In the genomic region with DNA sequence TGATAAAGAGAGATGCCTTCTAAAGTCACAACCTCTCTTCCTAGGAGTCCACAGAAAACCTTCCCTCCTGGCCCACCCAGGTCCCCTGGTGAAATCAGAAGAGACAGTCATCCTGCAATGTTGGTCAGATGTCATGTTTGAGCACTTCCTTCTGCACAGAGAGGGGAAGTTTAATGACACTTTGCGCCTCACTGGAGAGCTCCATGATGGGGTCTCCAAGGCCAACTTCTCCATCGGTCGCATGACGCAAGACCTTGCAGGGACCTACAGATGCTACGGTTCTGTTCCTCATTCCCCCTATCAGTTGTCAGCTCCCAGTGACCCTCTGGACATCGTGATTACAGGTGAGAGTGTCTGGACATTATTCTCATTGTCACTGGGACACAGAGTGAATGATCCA, we compare ENCODE assay signal across 12 cellular contexts. TPM values are rescaled to one million over a fixed set of nuclear protein-coding genes. Genes with fewer than 3 reads are reported as not detected.
"Had no signal": no experiment of that assay in that cellular context is flagged by ENCODE, and none has a peak within 500 bp of the region (broad histone marks: within the 10 kb centered on the region; RNA-seq: fewer than 3 reads in every experiment).

No MANE protein-coding gene starts in this region.

RNA-seq across cellular contexts. Expression of gene KIR2DL4, which starts 15.3 kb away (rescaled TPM):
- total RNA-seq: activated CD4-positive, alpha-beta T cell treated with anti-CD3 and anti-CD28 coated beads, Interleukin-2, amount 10 ng/mL, durations not matched to agents 24 days and 14 days; activated CD8-positive, alpha-beta T cell treated with anti-CD3 and anti-CD28 coated beads for 36 hours; activated naive CD8-positive, alpha-beta T cell treated with anti-CD3 and anti-CD28 coated beads for 36 hours; activated T-helper 17 cell treated with anti-CD3 and anti-CD28 coated beads, Interleukin-2, amount 50 U/mL, for 72 hours; aorta; K562; M059J; PC-3; SJSA1 had no signal
- polyA plus RNA-seq: K562, SK-N-SH had no signal

RNA-seq across cellular contexts. Expression of gene KIR2DL1, which starts 18.6 kb away (rescaled TPM):
- total RNA-seq: activated CD4-positive, alpha-beta T cell treated with anti-CD3 and anti-CD28 coated beads, Interleukin-2, amount 10 ng/mL, durations not matched to agents 24 days and 14 days; activated CD8-positive, alpha-beta T cell treated with anti-CD3 and anti-CD28 coated beads for 36 hours; activated naive CD8-positive, alpha-beta T cell treated with anti-CD3 and anti-CD28 coated beads for 36 hours; activated T-helper 17 cell treated with anti-CD3 and anti-CD28 coated beads, Interleukin-2, amount 50 U/mL, for 72 hours; aorta; K562; M059J; PC-3; Peyer's patch; SJSA1 had no signal
- polyA plus RNA-seq: aorta, K562, SK-N-SH had no signal

RNA-seq across cellular contexts. Expression of gene KIR3DL1, which starts 28.1 kb away (rescaled TPM):
- total RNA-seq: activated CD4-positive, alpha-beta T cell treated with anti-CD3 and anti-CD28 coated beads, Interleukin-2, amount 10 ng/mL, durations not matched to agents 24 days and 14 days; activated naive CD8-positive, alpha-beta T cell treated with anti-CD3 and anti-CD28 coated beads for 36 hours; activated T-helper 17 cell treated with anti-CD3 and anti-CD28 coated beads, Interleukin-2, amount 50 U/mL, for 72 hours; aorta; K562; M059J; PC-3; Peyer's patch; SJSA1 had no signal
- polyA plus RNA-seq: aorta, K562, SK-N-SH had no signal

RNA-seq across cellular contexts. Expression of gene KIR2DS4, which starts 44.3 kb away (rescaled TPM):
- total RNA-seq: activated CD4-positive, alpha-beta T cell treated with anti-CD3 and anti-CD28 coated beads, Interleukin-2, amount 10 ng/mL, durations not matched to agents 24 days and 14 days; activated T-helper 17 cell treated with anti-CD3 and anti-CD28 coated beads, Interleukin-2, amount 50 U/mL, for 72 hours; aorta; K562; M059J; PC-3; Peyer's patch; SJSA1 had no signal
- polyA plus RNA-seq: aorta, K562, SK-N-SH had no signal

RNA-seq across cellular contexts. Expression of gene KIR2DL3, which starts 49.8 kb away (rescaled TPM):
- total RNA-seq: activated CD4-positive, alpha-beta T cell treated with anti-CD3 and anti-CD28 coated beads, Interleukin-2, amount 10 ng/mL, durations not matched to agents 24 days and 14 days; activated CD8-positive, alpha-beta T cell treated with anti-CD3 and anti-CD28 coated beads for 36 hours; activated naive CD8-positive, alpha-beta T cell treated with anti-CD3 and anti-CD28 coated beads for 36 hours; activated T-cell treated with anti-CD3 and anti-CD28 coated beads, Interleukin-2, amount 50 U/mL, for 72 hours; activated T-helper 17 cell treated with anti-CD3 and anti-CD28 coated beads, Interleukin-2, amount 50 U/mL, for 72 hours; aorta; K562; M059J; PC-3; Peyer's patch; SJSA1 had no signal
- polyA plus RNA-seq: aorta, K562, SK-N-SH had no signal
